Comparison of ENCODE assay signal across 1 cellular context in the genomic region with DNA sequence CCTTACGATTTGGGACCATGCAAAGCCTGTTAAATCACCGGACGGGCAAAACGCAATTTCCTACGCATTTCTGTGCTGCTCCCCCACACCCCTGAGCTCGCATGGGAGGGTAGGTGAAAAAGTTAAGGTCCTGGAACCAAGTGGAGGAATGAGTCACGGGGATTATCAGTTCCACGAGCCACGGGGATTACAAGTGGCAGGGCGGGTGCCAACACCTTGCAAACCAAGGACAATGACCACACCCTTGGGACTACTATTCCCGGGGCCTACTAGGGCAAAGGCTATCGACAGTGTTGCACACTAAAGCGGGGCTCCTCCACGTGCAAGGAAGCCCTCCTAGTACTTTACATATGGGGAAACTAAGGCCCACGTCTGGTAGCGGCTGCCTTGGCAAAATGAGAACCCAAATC.
TF ChIP-seq lines count a peak whose summit lies in the region.

No MANE protein-coding gene starts in this region.

TF ChIP-seq in HepG2, 621 proteins besides CTCF, POLR2A, EP300 and RAD21 (continued from another document):
- TF ChIP-seq, protein P1, sequence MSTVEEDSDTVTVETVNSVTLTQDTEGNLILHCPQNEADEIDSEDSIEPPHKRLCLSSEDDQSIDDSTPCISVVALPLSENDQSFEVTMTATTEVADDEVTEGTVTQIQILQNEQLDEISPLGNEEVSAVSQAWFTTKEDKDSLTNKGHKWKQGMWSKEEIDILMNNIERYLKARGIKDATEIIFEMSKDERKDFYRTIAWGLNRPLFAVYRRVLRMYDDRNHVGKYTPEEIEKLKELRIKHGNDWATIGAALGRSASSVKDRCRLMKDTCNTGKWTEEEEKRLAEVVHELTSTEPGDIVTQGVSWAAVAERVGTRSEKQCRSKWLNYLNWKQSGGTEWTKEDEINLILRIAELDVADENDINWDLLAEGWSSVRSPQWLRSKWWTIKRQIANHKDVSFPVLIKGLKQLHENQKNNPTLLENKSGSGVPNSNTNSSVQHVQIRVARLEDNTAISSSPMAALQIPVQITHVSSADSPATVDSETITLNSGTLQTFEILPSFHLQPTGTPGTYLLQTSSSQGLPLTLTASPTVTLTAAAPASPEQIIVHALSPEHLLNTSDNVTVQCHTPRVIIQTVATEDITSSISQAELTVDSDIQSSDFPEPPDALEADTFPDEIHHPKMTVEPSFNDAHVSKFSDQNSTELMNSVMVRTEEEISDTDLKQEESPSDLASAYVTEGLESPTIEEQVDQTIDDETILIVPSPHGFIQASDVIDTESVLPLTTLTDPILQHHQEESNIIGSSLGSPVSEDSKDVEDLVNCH (CRISPR knock-in tag; IDR thresholded peaks at IDR 0.05): no peak
- TF ChIP-seq MED8 (CRISPR knock-in tag; IDR thresholded peaks at IDR 0.05; ENCODE audit: insufficient replicate concordance) (peak; percentile 14), ISL2 (CRISPR knock-in tag; IDR thresholded peaks at IDR 0.05) (no peak), SIN3A (IDR thresholded peaks at IDR 0.05; ENCODE audit: borderline replicate concordance, low read depth, low read length) (peak; percentile 14; the same call in 1 of the 2 replicates), ZNF292 (CRISPR knock-in tag; IDR thresholded peaks at IDR 0.05; ENCODE audit: borderline replicate concordance, low read depth) (no peak), FOSL2 (CRISPR knock-in tag; IDR thresholded peaks at IDR 0.05) (peak; percentile 71), GMEB2 (CRISPR knock-in tag; IDR thresholded peaks at IDR 0.05; ENCODE audit: low read depth) (no peak), PBX2 (CRISPR knock-in tag; IDR thresholded peaks at IDR 0.05) (0 out of 2 replicates have a peak, but pooled peaks have one; percentile 16), ZIK1 (CRISPR knock-in tag; IDR thresholded peaks at IDR 0.05; ENCODE audit: borderline replicate concordance, low read depth) (0 out of 2 replicates have a peak, but pooled peaks have one; percentile 5), TEAD2 (CRISPR knock-in tag; IDR thresholded peaks at IDR 0.05) (no peak), ZNF850 (CRISPR knock-in tag; conservative IDR thresholded peaks at IDR 0.05) (0 out of 2 replicates have a peak, but pooled peaks have one; percentile 82)
- TF ChIP-seq, protein P2, sequence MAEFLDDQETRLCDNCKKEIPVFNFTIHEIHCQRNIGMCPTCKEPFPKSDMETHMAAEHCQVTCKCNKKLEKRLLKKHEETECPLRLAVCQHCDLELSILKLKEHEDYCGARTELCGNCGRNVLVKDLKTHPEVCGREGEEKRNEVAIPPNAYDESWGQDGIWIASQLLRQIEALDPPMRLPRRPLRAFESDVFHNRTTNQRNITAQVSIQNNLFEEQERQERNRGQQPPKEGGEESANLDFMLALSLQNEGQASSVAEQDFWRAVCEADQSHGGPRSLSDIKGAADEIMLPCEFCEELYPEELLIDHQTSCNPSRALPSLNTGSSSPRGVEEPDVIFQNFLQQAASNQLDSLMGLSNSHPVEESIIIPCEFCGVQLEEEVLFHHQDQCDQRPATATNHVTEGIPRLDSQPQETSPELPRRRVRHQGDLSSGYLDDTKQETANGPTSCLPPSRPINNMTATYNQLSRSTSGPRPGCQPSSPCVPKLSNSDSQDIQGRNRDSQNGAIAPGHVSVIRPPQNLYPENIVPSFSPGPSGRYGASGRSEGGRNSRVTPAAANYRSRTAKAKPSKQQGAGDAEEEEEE (CRISPR knock-in tag; IDR thresholded peaks at IDR 0.05; ENCODE audit: borderline replicate concordance): 0 out of 2 replicates have a peak, but pooled peaks have one; percentile 0
TF ChIP-seq in HepG2: peak in this region for 32.
